Comparison of ENCODE assay signal across 8 cellular contexts in the genomic region with DNA sequence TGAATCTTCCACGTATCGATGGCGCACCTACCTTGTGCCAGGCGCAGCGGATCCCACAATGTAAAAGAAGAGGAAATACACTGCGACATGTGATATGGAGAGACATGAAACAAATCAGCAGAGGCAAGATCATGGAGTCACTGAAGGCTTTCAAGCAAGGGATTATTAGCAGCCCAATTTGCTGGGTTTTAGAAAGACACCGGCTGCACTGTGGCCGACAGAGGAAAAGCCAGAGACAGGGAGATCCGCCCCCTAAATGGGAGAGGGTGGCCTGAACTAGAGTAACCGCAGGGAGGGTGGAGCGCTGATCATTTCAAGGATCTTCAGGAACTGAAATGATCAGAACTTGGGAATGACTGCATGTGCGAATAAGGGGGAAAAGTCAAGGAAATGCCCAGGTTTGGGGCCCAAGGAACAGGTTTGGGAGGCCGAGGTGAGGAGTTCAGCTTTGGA. TPM values are rescaled to one million over a fixed set of nuclear protein-coding genes. Genes with fewer than 3 reads are reported as not detected.
A peak's percentile ranks its signal among the peaks of the same experiment; 100 is the strongest.
DNase-seq lines count a peak whose midpoint lies in the region; ATAC-seq and TF ChIP-seq lines count a peak whose summit lies in the region.

No MANE protein-coding gene starts in this region.

- H3K4me1 Mint-ChIP-seq in HFFc6 (ENCODE audit: low read depth) (peaks cover 30% of the 10 kb centered on the region), memory B cell (peaks cover 33% of the 10 kb centered on the region)

- H3K4me3 ChIP-seq in AG04449 (ENCODE audit: low read depth, low read length) (peak overlapping the region; percentile 90), astrocyte of the spinal cord (ENCODE audit: low read depth, low read length) (peak overlapping the region; percentile 95)

- in situ Hi-C loops in astrocyte of the spinal cord (cut with HindIII; ENCODE audit: low sequenced_read_pairs) = loop anchor here (25.0 kb wide), 1 partner anchor 475 kb away; the partner anchor contains the start of gene RPS17

- no peak for DNase-seq in AG04449 (ENCODE audit: low read depth, low spot score)
- DNase-seq in HFFc6 = no peak
- no peak for DNase-seq in astrocyte of the spinal cord (ENCODE audit: low read depth, low spot score)
- no peak for DNase-seq in memory B cell (ENCODE audit: low spot score in 2 of 2)
- no peak for DNase-seq in D341Med (ENCODE audit: low spot score)
- no peak for DNase-seq in cerebellum (ENCODE audit: low spot score)
- no peak for DNase-seq in GM19238 (ENCODE audit: insufficient read length, low spot score)
- no peak for DNase-seq in NCI-H1930 (lab: John Stamatoyannopoulos, UW)

- CTCF ChIA-PET in AG04449 (lab: Yijun Ruan, JAX) = interaction anchor here (0.6 to 5.7 kb wide), 29 partner anchors 9 to 474 kb away, joined by 3 to 79 read pairs (median 6); partner anchors contain the start of genes HDGFL3, RAMAC and RPS17

- H3K4me3 Mint-ChIP-seq in HFFc6 (peak overlapping the region; percentile 94), memory B cell (peak overlapping the region; percentile 97)

- POLR2A ChIA-PET in AG04449 (lab: Yijun Ruan, JAX) = interaction anchor here (1.8 to 1.9 kb wide), 2 partner anchors 196 to 472 kb away, joined by 6 to 9 read pairs; partner anchors contain the start of genes HDGFL3 and RPS17

- TF ChIP-seq CTCF in AG04449 (IDR thresholded peaks at IDR 0.05; ENCODE audit: insufficient read depth, low read length, missing control alignments) (no peak), HFFc6 (IDR thresholded peaks at IDR 0.05) (no peak), astrocyte of the spinal cord (IDR thresholded peaks at IDR 0.05; ENCODE audit: low read depth, low read length) (no peak)

- no peak for ATAC-seq in memory B cell (ENCODE audit: low read depth)

- H3K27me3 Mint-ChIP-seq in HFFc6 (ENCODE audit: insufficient read depth) (no peaks in the 10 kb centered on the region; the same call in 1 of the 2 replicates), memory B cell (no peaks in the 10 kb centered on the region)

- H3K27ac Mint-ChIP-seq in HFFc6 (peak overlapping the region; percentile 83), memory B cell (peak overlapping the region; percentile 87)

- no peaks in the 10 kb centered on the region for H3K9me3 Mint-ChIP-seq in HFFc6
- no peaks in the 10 kb centered on the region for H3K9me3 Mint-ChIP-seq in memory B cell

- peaks cover 13% of the 10 kb centered on the region for H3K36me3 Mint-ChIP-seq in HFFc6 (ENCODE audit: low read depth)
- peaks cover 4% of the 10 kb centered on the region for H3K36me3 Mint-ChIP-seq in memory B cell

RNA-seq across cellular contexts. Expression of gene C15orf40, which starts 0.6 kb away (rescaled TPM):
- 10 to 100 TPM; 21.1 to 31.5 (median 26.3) TPM for total RNA-seq in HFFc6 (2021; fragmentation: NEBNext Ultra II Directional; extraction: Animal tissue kit (Norgen Biotek cat#: 25700))
- total RNA-seq in cerebellum = 21.5 TPM

RNA-seq across cellular contexts. Expression of gene RAMAC, which starts 26.1 kb away (rescaled TPM):
- 10 to 100 TPM; 18.6 to 22.0 (median 20.3) TPM for total RNA-seq in HFFc6 (2021; fragmentation: NEBNext Ultra II Directional; extraction: Animal tissue kit (Norgen Biotek cat#: 25700))
- total RNA-seq in cerebellum = 25.2 TPM

RNA-seq across cellular contexts. Expression of gene BTBD1, which starts 55.0 kb away (rescaled TPM):
- total RNA-seq in HFFc6 (2021; fragmentation: NEBNext Ultra II Directional; extraction: Animal tissue kit (Norgen Biotek cat#: 25700)) = 10 to 100 TPM; 62.2 to 74.8 (median 69.4) TPM
- total RNA-seq in cerebellum = 70.5 TPM

RNA-seq across cellular contexts. Expression of gene HOMER2, which starts 59.5 kb away (rescaled TPM):
- 1 to 10 TPM in 2 of 6 experiments, under 1 TPM in 4; 0.19 to 1.4 (median 0.86) TPM for total RNA-seq in HFFc6 (2021; fragmentation: NEBNext Ultra II Directional; extraction: Animal tissue kit (Norgen Biotek cat#: 25700))
- 53.0 TPM for total RNA-seq in cerebellum
